ENCODE assay signal across 15 cellular contexts in genomic region chr11:83438438-83438837, GRCh38.
A peak's percentile ranks its signal among the peaks of the same experiment; 100 is the strongest.
DNase-seq lines count a peak whose midpoint lies in the region; ATAC-seq, FAIRE-seq and TF ChIP-seq lines count a peak whose summit lies in the region.
"Had no signal": no experiment of that assay in that cellular context is flagged by ENCODE, and none has a peak within 500 bp of the region (broad histone marks: within the 10 kb centered on the region; RNA-seq: fewer than 3 reads in every experiment).

No MANE protein-coding gene starts in this region.

- no peak for TF ChIP-seq CTCF in K562 (IDR thresholded peaks at IDR 0.05 in 2 of 3, conservative IDR thresholded peaks at IDR 0.05 in 1 of 3; ENCODE audit: insufficient read depth in 2 of 3, low read depth in 1 of 3, low read length in 3 of 3)

- in situ Hi-C loops in K562 (cut with MboI): no loop called here

- no peaks in the 10 kb centered on the region for H3K9me3 Mint-ChIP-seq in stimulated activated memory B cell treated with anti-CD40 and anti-IgM and Interleukin-4, amounts not matched to agents 10 μg/mL and 1 μg/mL and 100 μg/mL, for 72 hours
- H3K9me3 Mint-ChIP-seq: activated naive CD8-positive, alpha-beta T cell treated with anti-CD3 and anti-CD28 coated beads for 36 hours; activated T-cell treated with anti-CD3 and anti-CD28 coated beads, Interleukin-2, amount 50 U/mL, for 72 hours had no signal

- H3K27me3 ChIP-seq in K562 (ENCODE audit: control insufficient read depth in 2 of 2, insufficient read depth in 2 of 2, low read length in 2 of 2): no peaks in the 10 kb centered on the region; a peak in 2 of 5 replicates
- H3K27me3 ChIP-seq: esophagus squamous epithelium, testis had no signal

- no peak overlapping the region for H3K4me2 ChIP-seq in K562 (ENCODE audit: insufficient read depth, low read length)
- H3K4me2 ChIP-seq: PC-9 had no signal

- no peaks in the 10 kb centered on the region for H3K9me1 ChIP-seq in K562 (ENCODE audit: control insufficient read depth, insufficient read depth, low read length)

- TF ChIP-seq RAD21 in K562 (CRISPR knock-in tag; conservative IDR thresholded peaks at IDR 0.05 in 1 of 2, IDR thresholded peaks at IDR 0.05 in 1 of 2): no peak

- no peak overlapping the region for H3K4me3 Mint-ChIP-seq in stimulated activated memory B cell treated with anti-CD40 and anti-IgM and Interleukin-4, amounts not matched to agents 10 μg/mL and 1 μg/mL and 100 μg/mL, for 72 hours
- H3K4me3 Mint-ChIP-seq: activated naive CD8-positive, alpha-beta T cell treated with anti-CD3 and anti-CD28 coated beads for 36 hours; activated T-cell treated with anti-CD3 and anti-CD28 coated beads, Interleukin-2, amount 50 U/mL, for 72 hours had no signal

- H3K27ac Mint-ChIP-seq in stimulated activated memory B cell treated with anti-CD40 and anti-IgM and Interleukin-4, amounts not matched to agents 10 μg/mL and 1 μg/mL and 100 μg/mL, for 72 hours: no peak overlapping the region
- H3K27ac Mint-ChIP-seq: activated naive CD8-positive, alpha-beta T cell treated with anti-CD3 and anti-CD28 coated beads for 36 hours; activated T-cell treated with anti-CD3 and anti-CD28 coated beads, Interleukin-2, amount 50 U/mL, for 72 hours had no signal

- no peaks in the 10 kb centered on the region for H3K79me2 ChIP-seq in K562 (ENCODE audit: control insufficient read depth, insufficient read depth, low read length)

- no peaks in the 10 kb centered on the region for H3K4me1 ChIP-seq in K562 (replicated peaks in 1 of 2; ENCODE audit: control insufficient read depth in 2 of 2, insufficient read depth in 2 of 2, low read length in 2 of 2)
- H3K4me1 ChIP-seq: esophagus squamous epithelium, testis had no signal

- DNase-seq in NAMALWA (ENCODE audit: low spot score): peak; percentile 12
- DNase-seq in K562 (ENCODE audit: extremely low read depth in 1 of 4, low spot score in 3 of 4): no peak
- no peak for DNase-seq in activated CD4-positive, alpha-beta T cell treated with anti-CD3 and anti-CD28 coated beads, Interleukin-2, amount 50 U/mL, for 48 hours
- no peak for DNase-seq in NCI-H2107 (lab: John Stamatoyannopoulos, UW)
- no peak for DNase-seq in NCI-H526 treated with DMSO at 0.1 percent for 48 hours (lab: John Stamatoyannopoulos, UW)
- DNase-seq: activated naive CD8-positive, alpha-beta T cell treated with anti-CD3 and anti-CD28 coated beads for 36 hours; activated T-cell treated with anti-CD3 and anti-CD28 coated beads, Interleukin-2, amount 50 U/mL, for 72 hours; effector CD8-positive, alpha-beta T cell; esophagus squamous epithelium; left cardiac atrium; PC-9; testis had no signal

- CTCF ChIA-PET in K562 (lab: Yijun Ruan, JAX; ENCODE audit: low intra/inter-chr PET ratio): no interaction called here

- no peaks in the 10 kb centered on the region for H3K4me1 Mint-ChIP-seq in stimulated activated memory B cell treated with anti-CD40 and anti-IgM and Interleukin-4, amounts not matched to agents 10 μg/mL and 1 μg/mL and 100 μg/mL, for 72 hours
- H3K4me1 Mint-ChIP-seq: activated naive CD8-positive, alpha-beta T cell treated with anti-CD3 and anti-CD28 coated beads for 36 hours had no signal

- no peak overlapping the region for H3K27ac ChIP-seq in K562 (ENCODE audit: extremely low read depth, low read depth, low read length)
- H3K27ac ChIP-seq: esophagus squamous epithelium, PC-9, testis had no signal

- no peak for FAIRE-seq in K562 (lab: Jason Lieb, UNC)

- intact Hi-C loops in K562 (cut with micrococcal nuclease): no loop called here

- no peaks in the 10 kb centered on the region for H3K36me3 ChIP-seq in K562 (ENCODE audit: control insufficient read depth, insufficient read depth, low read length)
- H3K36me3 ChIP-seq: esophagus squamous epithelium had no signal

- no TSS peak for BruUV-seq in K562 (replicated peaks; lab: Mats Ljungman, UMichigan)

- peak; percentile 52 for ATAC-seq in GM21576 (IDR thresholded peaks at IDR 0.05; ENCODE audit: unreplicated experiment)
- ATAC-seq in K562: no peak
- ATAC-seq in stimulated activated memory B cell treated with anti-CD40 and anti-IgM and Interleukin-4, amounts not matched to agents 10 μg/mL and 1 μg/mL and 100 μg/mL, for 72 hours: peak; percentile 84
- ATAC-seq: activated CD4-positive, CD25-positive, alpha-beta regulatory T cell treated with anti-CD3 and anti-CD28 coated beads, Interleukin-2, amount 50 U/mL, for 24 hours; activated T-cell treated with anti-CD3 and anti-CD28 coated beads, Interleukin-2, amount 50 U/mL, for 72 hours; left cardiac atrium had no signal

- H3K9me3 ChIP-seq in K562 (replicated peaks; ENCODE audit: control insufficient read depth, insufficient read depth, low read depth, low read length): no peaks in the 10 kb centered on the region
- H3K9me3 ChIP-seq: esophagus squamous epithelium, testis had no signal

- H2AFZ ChIP-seq in K562 (ENCODE audit: low read depth, low read length): no peak overlapping the region
- H2AFZ ChIP-seq: PC-9 had no signal

- 0% methylated on average over 2 of the region's 2 CpGs for WGBS in K562 (ENCODE audit: insufficient coverage, low coverage, missing lambda C conversion rate)

- TF ChIP-seq POLR2A in K562 (conservative IDR thresholded peaks at IDR 0.05): no peak

- no peaks in the 10 kb centered on the region for H4K20me1 ChIP-seq in K562 (replicated peaks; ENCODE audit: control insufficient read depth, insufficient read depth, low read length)

- POLR2A ChIA-PET in K562 (lab: Yijun Ruan, JAX): no interaction called here

- H3K36me3 Mint-ChIP-seq in stimulated activated memory B cell treated with anti-CD40 and anti-IgM and Interleukin-4, amounts not matched to agents 10 μg/mL and 1 μg/mL and 100 μg/mL, for 72 hours: no peaks in the 10 kb centered on the region
- H3K36me3 Mint-ChIP-seq: activated naive CD8-positive, alpha-beta T cell treated with anti-CD3 and anti-CD28 coated beads for 36 hours had no signal

- H3K4me3 ChIP-seq in K562: no peak overlapping the region
- H3K4me3 ChIP-seq: esophagus squamous epithelium, PC-9, testis had no signal

- H3K27me3 Mint-ChIP-seq in stimulated activated memory B cell treated with anti-CD40 and anti-IgM and Interleukin-4, amounts not matched to agents 10 μg/mL and 1 μg/mL and 100 μg/mL, for 72 hours: no peaks in the 10 kb centered on the region
- H3K27me3 Mint-ChIP-seq: activated naive CD8-positive, alpha-beta T cell treated with anti-CD3 and anti-CD28 coated beads for 36 hours had no signal

- no peak for TF ChIP-seq EP300 in K562 (IDR thresholded peaks at IDR 0.05; ENCODE audit: low read length)

- no peak overlapping the region for H3K9ac ChIP-seq in K562 (ENCODE audit: insufficient read depth in 1 of 2, low read depth in 2 of 2, low read length in 2 of 2)

TF ChIP-seq in K562, 482 proteins besides CTCF, POLR2A, EP300 and RAD21:
- no peak for TF ChIP-seq TCFL5 (CRISPR knock-in tag; conservative IDR thresholded peaks at IDR 0.05)
- peak; percentile 74 for TF ChIP-seq SPI1 (IDR thresholded peaks at IDR 0.05; ENCODE audit: borderline replicate concordance, low read depth, low read length)
- TF ChIP-seq ZBTB11 (CRISPR knock-in tag; IDR thresholded peaks at IDR 0.05): no peak
- no peak for TF ChIP-seq NEUROD1 (IDR thresholded peaks at IDR 0.05; ENCODE audit: borderline replicate concordance, low read depth, low read length, partially characterized antibody)
- TF ChIP-seq TSHZ1 (CRISPR knock-in tag; IDR thresholded peaks at IDR 0.05): no peak
- no peak for TF ChIP-seq GATAD2B (IDR thresholded peaks at IDR 0.05; ENCODE audit: borderline replicate concordance)
